In genomic region chr5:132445930-132446329, GRCh38 we compare ENCODE assay signal across 12 cellular contexts. TPM values are rescaled to one million over a fixed set of nuclear protein-coding genes. Genes with fewer than 3 reads are reported as not detected.
DNase-seq lines count a peak whose midpoint lies in the region; ATAC-seq and TF ChIP-seq lines count a peak whose summit lies in the region.
"Had no signal": no experiment of that assay in that cellular context is flagged by ENCODE, and none has a peak within 500 bp of the region (broad histone marks: within the 10 kb centered on the region; RNA-seq: fewer than 3 reads in every experiment).

No MANE protein-coding gene starts in this region.

- H2AFZ ChIP-seq in GM23248: no peak overlapping the region

- H3K27ac ChIP-seq in GM23248: peak overlapping the region; percentile 48

- H3K4me3 Mint-ChIP-seq in activated T-helper 17 cell treated with anti-CD3 and anti-CD28 coated beads, Interleukin-2, amount 50 U/mL, for 72 hours: no peak overlapping the region
- H3K4me3 Mint-ChIP-seq in stimulated activated memory B cell treated with anti-CD40 and anti-IgM and Interleukin-4, amounts not matched to agents 10 μg/mL and 1 μg/mL and 100 μg/mL, for 72 hours: no peak overlapping the region

- H4K20me1 ChIP-seq in GM23248 (ENCODE audit: insufficient read depth): no peaks in the 10 kb centered on the region

- H3K4me1 Mint-ChIP-seq in activated T-helper 17 cell treated with anti-CD3 and anti-CD28 coated beads, Interleukin-2, amount 50 U/mL, for 72 hours: peaks cover 43% of the 10 kb centered on the region
- peaks cover 76% of the 10 kb centered on the region for H3K4me1 Mint-ChIP-seq in stimulated activated memory B cell treated with anti-CD40 and anti-IgM and Interleukin-4, amounts not matched to agents 10 μg/mL and 1 μg/mL and 100 μg/mL, for 72 hours

- H3K36me3 Mint-ChIP-seq in activated T-helper 17 cell treated with anti-CD3 and anti-CD28 coated beads, Interleukin-2, amount 50 U/mL, for 72 hours (ENCODE audit: low read depth): peaks cover 43% of the 10 kb centered on the region
- peaks cover 13% of the 10 kb centered on the region for H3K36me3 Mint-ChIP-seq in stimulated activated memory B cell treated with anti-CD40 and anti-IgM and Interleukin-4, amounts not matched to agents 10 μg/mL and 1 μg/mL and 100 μg/mL, for 72 hours

- 0 out of 2 replicates have a peak, but pooled peaks cover 5% of the 10 kb centered on the region for H3F3A ChIP-seq in GM23248 (ENCODE audit: insufficient read depth)

- WGBS in GM23248 (ENCODE audit: low coverage in 1 of 2, low lambda C conversion rate in 2 of 2, missing lambda C conversion rate in 2 of 2), 2 experiments: 59 to 67% methylated on average over 3 of the region's 3 CpGs

- no peak overlapping the region for H3K4me3 ChIP-seq in GM23248

- H3K9ac ChIP-seq in GM23248: 0 out of 2 replicates have a peak overlapping the region, but pooled peaks have one; percentile 11

- peaks cover 8% of the 10 kb centered on the region for H3K4me1 ChIP-seq in GM23248 (ENCODE audit: insufficient read depth)

- H3K9me3 Mint-ChIP-seq in activated T-helper 17 cell treated with anti-CD3 and anti-CD28 coated beads, Interleukin-2, amount 50 U/mL, for 72 hours: no peaks in the 10 kb centered on the region
- no peaks in the 10 kb centered on the region for H3K9me3 Mint-ChIP-seq in stimulated activated memory B cell treated with anti-CD40 and anti-IgM and Interleukin-4, amounts not matched to agents 10 μg/mL and 1 μg/mL and 100 μg/mL, for 72 hours

- in situ Hi-C loops in GM23248 (cut with MboI): no loop called here

- no peaks in the 10 kb centered on the region for H3K27me3 ChIP-seq in GM23248 (replicated peaks; ENCODE audit: insufficient read depth)

- ATAC-seq in activated T-helper 17 cell treated with anti-CD3 and anti-CD28 coated beads, Interleukin-2, amount 50 U/mL, for 72 hours (replicated peaks): no peak
- ATAC-seq in stimulated activated memory B cell treated with anti-CD40 and anti-IgM and Interleukin-4, amounts not matched to agents 10 μg/mL and 1 μg/mL and 100 μg/mL, for 72 hours: no peak
- ATAC-seq in HG02970 (IDR thresholded peaks at IDR 0.05; ENCODE audit: low FRiP score, unreplicated experiment): no peak
- no peak for ATAC-seq in omental fat pad (ENCODE audit: low FRiP score)

- no peaks in the 10 kb centered on the region for H3K36me3 ChIP-seq in GM23248 (ENCODE audit: low read depth)

- TF ChIP-seq CTCF in omental fat pad (IDR thresholded peaks at IDR 0.05): no peak

- no peaks in the 10 kb centered on the region for H3K27me3 Mint-ChIP-seq in activated T-helper 17 cell treated with anti-CD3 and anti-CD28 coated beads, Interleukin-2, amount 50 U/mL, for 72 hours
- no peaks in the 10 kb centered on the region for H3K27me3 Mint-ChIP-seq in stimulated activated memory B cell treated with anti-CD40 and anti-IgM and Interleukin-4, amounts not matched to agents 10 μg/mL and 1 μg/mL and 100 μg/mL, for 72 hours

- no peaks in the 10 kb centered on the region for H3K9me2 ChIP-seq in GM23248 (ENCODE audit: insufficient read depth)

- H3K9me3 ChIP-seq in GM23248 (ENCODE audit: low read depth): no peaks in the 10 kb centered on the region

- H3K4me2 ChIP-seq in GM23248 (ENCODE audit: unreplicated experiment): no peak overlapping the region

- H3K27ac Mint-ChIP-seq in activated T-helper 17 cell treated with anti-CD3 and anti-CD28 coated beads, Interleukin-2, amount 50 U/mL, for 72 hours: peak overlapping the region; percentile 76
- peak overlapping the region; percentile 20 for H3K27ac Mint-ChIP-seq in stimulated activated memory B cell treated with anti-CD40 and anti-IgM and Interleukin-4, amounts not matched to agents 10 μg/mL and 1 μg/mL and 100 μg/mL, for 72 hours

- H3K79me2 ChIP-seq in GM23248 (ENCODE audit: insufficient read depth): no peaks in the 10 kb centered on the region

- DNase-seq in GM23248 (no peak), kidney tubule cell (ENCODE audit: low spot score) (peak; percentile 62), NCI-H187 (lab: John Stamatoyannopoulos, UW) (no peak), omental fat pad (ENCODE audit: low spot score) (no peak), erythroblast (lab: John Stamatoyannopoulos, UW) (no peak)
- DNase-seq: activated naive CD4-positive, alpha-beta T cell; cortex of kidney; OCI-M1; stimulated activated CD4-positive, alpha-beta T cell treated with anti-CD3 and anti-CD28 coated beads, Interleukin-15, amount 100 ng/mL, for 24 hours had no signal

- TF ChIP-seq POLR2A in erythroblast (IDR thresholded peaks at IDR 0.05; ENCODE audit: low read length): no peak

RNA-seq across cellular contexts. Expression of gene IRF1, which starts 44.6 kb away (rescaled TPM):
- total RNA-seq in GM23248 (2014; rRNA removed; shearing (Covaris generic)): 6.2 and 10.4 TPM in 2 replicates
- 21.7 and 22.2 TPM in 2 replicates for polyA plus RNA-seq in GM23248 (2016; fragmentation: Nextera tagmentation; extraction: Ambion mirVana)
- 100 to 1,000 TPM; 125 to 174 TPM for total RNA-seq in activated T-helper 17 cell treated with anti-CD3 and anti-CD28 coated beads, Interleukin-2, amount 50 U/mL, for 72 hours
- 100 to 1,000 TPM in 3 of 4 donors, 10 to 100 TPM in 1; 23.5 to 172 (median 133) TPM for total RNA-seq in omental fat pad
